1 cellular context compared by ENCODE assay signal in the genomic region with DNA sequence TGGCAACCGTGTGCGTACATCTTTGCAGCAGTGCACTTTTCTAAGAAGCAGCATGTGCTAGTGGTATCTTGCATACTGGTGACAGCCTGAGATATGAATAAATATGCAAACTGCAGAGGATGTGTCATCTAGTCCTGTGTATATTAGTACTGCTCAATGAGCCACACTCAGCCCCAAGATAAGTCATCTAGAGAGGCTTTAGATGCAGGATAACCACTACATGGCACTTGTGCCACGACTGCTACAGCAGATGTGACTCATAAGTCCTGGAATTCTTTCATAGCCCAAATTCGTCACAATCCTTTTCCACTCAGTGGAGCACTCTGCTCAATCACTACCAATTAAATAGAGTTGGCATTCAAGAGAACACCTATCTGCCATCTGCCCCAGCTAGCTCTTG.
TF ChIP-seq lines count a peak whose summit lies in the region.

No MANE protein-coding gene starts in this region.

TF ChIP-seq in HCT116, 20 proteins besides CTCF, POLR2A, EP300 and RAD21 (continued from another document):
- TF ChIP-seq ELF1 (IDR thresholded peaks at IDR 0.05; ENCODE audit: borderline replicate concordance, low read depth): no peak
